In the genomic region with DNA sequence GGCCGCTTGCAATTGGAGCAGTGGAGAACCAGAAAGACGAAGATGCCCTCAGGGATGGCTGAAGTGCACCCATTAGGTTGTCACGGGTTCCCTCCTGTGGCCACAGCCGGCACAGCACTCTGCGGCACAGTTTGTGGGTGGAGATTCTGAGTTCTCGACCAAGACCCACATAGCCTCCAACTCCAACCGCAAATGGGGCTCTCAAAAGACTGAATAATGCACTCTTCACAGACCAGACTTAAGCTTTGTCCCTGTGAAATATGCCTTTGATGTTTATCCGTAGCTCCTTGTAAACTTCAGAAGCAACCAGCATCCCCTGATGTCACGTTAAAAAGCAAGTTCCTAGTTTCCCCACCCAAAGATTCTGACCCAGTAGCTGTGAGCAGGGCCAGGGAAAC, we compare ENCODE assay signal across 8 cellular contexts. TPM values are rescaled to one million over a fixed set of nuclear protein-coding genes. Genes with fewer than 3 reads are reported as not detected.
DNase-seq lines count a peak whose midpoint lies in the region; ATAC-seq and TF ChIP-seq lines count a peak whose summit lies in the region.

No MANE protein-coding gene starts in this region.

- no peaks in the 10 kb centered on the region for H3F3A ChIP-seq in GM23338 (replicated peaks; ENCODE audit: low read depth)

- TF ChIP-seq CTCF in GM23338 (conservative IDR thresholded peaks at IDR 0.05; ENCODE audit: low read depth in 2 of 2) (peak; percentile 90 to 93), LNCAP (IDR thresholded peaks at IDR 0.05) (peak; percentile 92), RWPE1 (conservative IDR thresholded peaks at IDR 0.05; ENCODE audit: low read depth) (peak; percentile 97), parathyroid adenoma (IDR thresholded peaks at IDR 0.05) (peak; percentile 88)

- CTCF ChIA-PET in RWPE1 (lab: Yijun Ruan, JAX), result interaction anchor here (0.6 to 1.3 kb wide), 10 partner anchors 20 to 192 kb away, joined by 3 to 13 read pairs (median 4); partner anchors contain the start of gene CST11

- H3K27me3 ChIP-seq in GM23338 (ENCODE audit: insufficient read depth), result no peaks in the 10 kb centered on the region
- H3K27me3 ChIP-seq in parathyroid adenoma (ENCODE audit: control insufficient read depth, insufficient read depth, low read length), result no peaks in the 10 kb centered on the region

- no peaks in the 10 kb centered on the region for H3K36me3 Mint-ChIP-seq in GM23338 (ENCODE audit: low read depth)

- H3K27me3 Mint-ChIP-seq in GM23338 (ENCODE audit: insufficient read depth, low read depth, poor library complexity), result peaks cover 4% of the 10 kb centered on the region

- no peak overlapping the region for H3K27ac ChIP-seq in GM23338 (ENCODE audit: low read depth)
- no peak overlapping the region for H3K27ac ChIP-seq in RWPE1
- H3K27ac ChIP-seq in parathyroid adenoma, result peak overlapping the region; percentile 17

- H3K4me1 Mint-ChIP-seq in GM23338, result peaks cover 14% of the 10 kb centered on the region

- no peaks in the 10 kb centered on the region; the same call in 1 of the 2 replicates for H3K9me2 ChIP-seq in GM23338 (ENCODE audit: insufficient read depth)

- no peaks in the 10 kb centered on the region; the same call in 2 of the 3 replicates for H3K9me3 Mint-ChIP-seq in GM23338

- H3K4me3 Mint-ChIP-seq in GM23338, result no peak overlapping the region

- no peaks in the 10 kb centered on the region for H3K79me2 ChIP-seq in GM23338 (replicated peaks; ENCODE audit: insufficient read depth)
- no peaks in the 10 kb centered on the region for H3K79me2 ChIP-seq in parathyroid adenoma

- peak; percentile 82 for DNase-seq in ELR (ENCODE audit: low read depth)
- DNase-seq in GM23338 (ENCODE audit: low spot score), result peak; percentile 94
- peak; percentile 93 for DNase-seq in RWPE1 (ENCODE audit: low spot score)
- peak; percentile 33 for DNase-seq in activated gamma-delta T cell (lab: John Stamatoyannopoulos, UW)
- peak; percentile 82 for DNase-seq in glomerular visceral epithelial cell (ENCODE audit: extremely low spot score)
- DNase-seq in ureter (ENCODE audit: low spot score), result peak; percentile 85

- no peak overlapping the region for H3K4me3 ChIP-seq in GM23338
- no peak overlapping the region for H3K4me3 ChIP-seq in parathyroid adenoma (ENCODE audit: low read depth, low read length)

- POLR2A ChIA-PET in RWPE1 (lab: Yijun Ruan, JAX; ENCODE audit: low non-redundant PET), result no interaction called here

- H2AFZ ChIP-seq in GM23338, result peak overlapping the region; percentile 89
- peak overlapping the region; percentile 62 for H2AFZ ChIP-seq in parathyroid adenoma

- ATAC-seq in GM23338, result peak; percentile 89

- H3K9ac ChIP-seq in parathyroid adenoma, result no peak overlapping the region

- H3K27ac Mint-ChIP-seq in GM23338, result no peak overlapping the region

- peaks cover 6% of the 10 kb centered on the region; the same call in 1 of the 2 replicates for H3K4me1 ChIP-seq in GM23338 (ENCODE audit: insufficient read depth)
- peaks cover 10% of the 10 kb centered on the region for H3K4me1 ChIP-seq in parathyroid adenoma

- no peaks in the 10 kb centered on the region for H3K9me3 ChIP-seq in parathyroid adenoma (ENCODE audit: control insufficient read depth, low read length)

- H3K4me2 ChIP-seq in GM23338 (no peak overlapping the region), parathyroid adenoma (ENCODE audit: low read length) (no peak overlapping the region)

- no peaks in the 10 kb centered on the region for H4K20me1 ChIP-seq in GM23338 (replicated peaks; ENCODE audit: insufficient read depth)

- H3K36me3 ChIP-seq in GM23338 (ENCODE audit: insufficient read depth) (no peaks in the 10 kb centered on the region), parathyroid adenoma (ENCODE audit: control insufficient read depth, insufficient read depth, low read length) (no peaks in the 10 kb centered on the region)

TF ChIP-seq in GM23338, 12 proteins besides CTCF, POLR2A, EP300 and RAD21:
- TF ChIP-seq, protein P1, sequence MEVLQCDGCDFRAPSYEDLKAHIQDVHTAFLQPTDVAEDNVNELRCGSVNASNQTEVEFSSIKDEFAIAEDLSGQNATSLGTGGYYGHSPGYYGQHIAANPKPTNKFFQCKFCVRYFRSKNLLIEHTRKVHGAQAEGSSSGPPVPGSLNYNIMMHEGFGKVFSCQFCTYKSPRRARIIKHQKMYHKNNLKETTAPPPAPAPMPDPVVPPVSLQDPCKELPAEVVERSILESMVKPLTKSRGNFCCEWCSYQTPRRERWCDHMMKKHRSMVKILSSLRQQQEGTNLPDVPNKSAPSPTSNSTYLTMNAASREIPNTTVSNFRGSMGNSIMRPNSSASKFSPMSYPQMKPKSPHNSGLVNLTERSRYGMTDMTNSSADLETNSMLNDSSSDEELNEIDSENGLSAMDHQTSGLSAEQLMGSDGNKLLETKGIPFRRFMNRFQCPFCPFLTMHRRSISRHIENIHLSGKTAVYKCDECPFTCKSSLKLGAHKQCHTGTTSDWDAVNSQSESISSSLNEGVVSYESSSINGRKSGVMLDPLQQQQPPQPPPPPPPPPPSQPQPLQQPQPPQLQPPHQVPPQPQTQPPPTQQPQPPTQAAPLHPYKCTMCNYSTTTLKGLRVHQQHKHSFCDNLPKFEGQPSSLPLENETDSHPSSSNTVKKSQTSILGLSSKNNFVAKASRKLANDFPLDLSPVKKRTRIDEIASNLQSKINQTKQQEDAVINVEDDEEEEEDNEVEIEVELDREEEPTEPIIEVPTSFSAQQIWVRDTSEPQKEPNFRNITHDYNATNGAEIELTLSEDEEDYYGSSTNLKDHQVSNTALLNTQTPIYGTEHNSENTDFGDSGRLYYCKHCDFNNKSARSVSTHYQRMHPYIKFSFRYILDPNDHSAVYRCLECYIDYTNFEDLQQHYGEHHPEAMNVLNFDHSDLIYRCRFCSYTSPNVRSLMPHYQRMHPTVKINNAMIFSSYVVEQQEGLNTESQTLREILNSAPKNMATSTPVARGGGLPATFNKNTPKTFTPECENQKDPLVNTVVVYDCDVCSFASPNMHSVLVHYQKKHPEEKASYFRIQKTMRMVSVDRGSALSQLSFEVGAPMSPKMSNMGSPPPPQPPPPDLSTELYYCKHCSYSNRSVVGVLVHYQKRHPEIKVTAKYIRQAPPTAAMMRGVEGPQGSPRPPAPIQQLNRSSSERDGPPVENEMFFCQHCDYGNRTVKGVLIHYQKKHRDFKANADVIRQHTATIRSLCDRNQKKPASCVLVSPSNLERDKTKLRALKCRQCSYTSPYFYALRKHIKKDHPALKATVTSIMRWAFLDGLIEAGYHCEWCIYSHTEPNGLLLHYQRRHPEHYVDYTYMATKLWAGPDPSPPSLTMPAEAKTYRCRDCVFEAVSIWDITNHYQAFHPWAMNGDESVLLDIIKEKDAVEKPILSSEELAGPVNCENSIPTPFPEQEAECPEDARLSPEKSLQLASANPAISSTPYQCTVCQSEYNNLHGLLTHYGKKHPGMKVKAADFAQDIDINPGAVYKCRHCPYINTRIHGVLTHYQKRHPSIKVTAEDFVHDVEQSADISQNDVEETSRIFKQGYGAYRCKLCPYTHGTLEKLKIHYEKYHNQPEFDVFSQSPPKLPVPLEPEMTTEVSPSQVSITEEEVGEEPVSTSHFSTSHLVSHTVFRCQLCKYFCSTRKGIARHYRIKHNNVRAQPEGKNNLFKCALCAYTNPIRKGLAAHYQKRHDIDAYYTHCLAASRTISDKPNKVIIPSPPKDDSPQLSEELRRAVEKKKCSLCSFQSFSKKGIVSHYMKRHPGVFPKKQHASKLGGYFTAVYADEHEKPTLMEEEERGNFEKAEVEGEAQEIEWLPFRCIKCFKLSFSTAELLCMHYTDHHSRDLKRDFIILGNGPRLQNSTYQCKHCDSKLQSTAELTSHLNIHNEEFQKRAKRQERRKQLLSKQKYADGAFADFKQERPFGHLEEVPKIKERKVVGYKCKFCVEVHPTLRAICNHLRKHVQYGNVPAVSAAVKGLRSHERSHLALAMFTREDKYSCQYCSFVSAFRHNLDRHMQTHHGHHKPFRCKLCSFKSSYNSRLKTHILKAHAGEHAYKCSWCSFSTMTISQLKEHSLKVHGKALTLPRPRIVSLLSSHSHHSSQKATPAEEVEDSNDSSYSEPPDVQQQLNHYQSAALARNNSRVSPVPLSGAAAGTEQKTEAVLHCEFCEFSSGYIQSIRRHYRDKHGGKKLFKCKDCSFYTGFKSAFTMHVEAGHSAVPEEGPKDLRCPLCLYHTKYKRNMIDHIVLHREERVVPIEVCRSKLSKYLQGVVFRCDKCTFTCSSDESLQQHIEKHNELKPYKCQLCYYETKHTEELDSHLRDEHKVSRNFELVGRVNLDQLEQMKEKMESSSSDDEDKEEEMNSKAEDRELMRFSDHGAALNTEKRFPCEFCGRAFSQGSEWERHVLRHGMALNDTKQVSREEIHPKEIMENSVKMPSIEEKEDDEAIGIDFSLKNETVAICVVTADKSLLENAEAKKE (CRISPR knock-in tag; IDR thresholded peaks at IDR 0.05), result peak; percentile 60; the same call in 1 of the 2 replicates
- TF ChIP-seq JUNB (IDR thresholded peaks at IDR 0.05; ENCODE audit: unreplicated experiment) (no peak), POLR2AphosphoS5 (IDR thresholded peaks at IDR 0.05; ENCODE audit: low read depth) (no peak)

RNA-seq across cellular contexts. Expression of gene CST9, which starts 0.9 kb away (rescaled TPM):
- not detected in 2 replicates for total RNA-seq in GM23338 (2014; rRNA removed; shearing (Covaris generic))
- not detected in 2 replicates for polyA plus RNA-seq in GM23338 (2016; fragmentation: Nextera tagmentation; extraction: Ambion mirVana)
- total RNA-seq in ureter, result not detected

RNA-seq across cellular contexts. Expression of gene CST3, which starts 31.1 kb away (rescaled TPM):
- 51.8 and 70.7 TPM in 2 replicates for total RNA-seq in GM23338 (2014; rRNA removed; shearing (Covaris generic))
- polyA plus RNA-seq in GM23338 (2016; fragmentation: Nextera tagmentation; extraction: Ambion mirVana), result 71.5 and 72.9 TPM in 2 replicates
- 544 TPM for total RNA-seq in ureter

RNA-seq across cellular contexts. Expression of gene CST9L, which starts 38.4 kb away (rescaled TPM):
- total RNA-seq in GM23338 (2014; rRNA removed; shearing (Covaris generic)), result not detected in 2 replicates
- not detected in 2 replicates for polyA plus RNA-seq in GM23338 (2016; fragmentation: Nextera tagmentation; extraction: Ambion mirVana)
- not detected for total RNA-seq in ureter

Comparison
In these comparisons a context has a peak if more than half of its experiments do, and no peak if none do; other contexts are left out.
1. DNase-seq: peak in every context shown above with its lines; median percentile 94 in GM23338; 93 in RWPE1; 85 in ureter; 82 in ELR; 82 in glomerular visceral epithelial cell; 33 in activated gamma-delta T cell.